ENCODE assay signal across 25 cellular contexts in the genomic region with DNA sequence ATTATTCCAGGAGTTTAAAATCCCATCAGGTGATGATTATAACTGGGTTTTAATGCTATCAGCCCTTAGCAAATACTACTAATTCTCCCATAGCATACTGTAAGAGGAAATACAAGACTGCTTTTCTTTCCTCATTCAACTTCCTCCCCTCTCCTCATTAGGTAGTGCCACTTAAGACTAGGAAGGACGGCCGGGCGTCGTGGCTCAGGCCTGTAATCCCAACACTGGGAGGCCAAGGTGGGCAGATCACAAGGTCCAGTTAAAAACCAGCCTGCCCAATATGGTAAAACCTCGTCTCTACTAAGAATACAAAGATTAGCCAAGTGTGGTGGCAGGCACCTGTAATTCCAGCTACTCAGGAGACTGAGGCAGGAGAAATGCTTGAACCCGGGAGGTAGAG.
"Had no signal": no experiment of that assay in that cellular context is flagged by ENCODE, and none has a peak within 500 bp of the region (broad histone marks: within the 10 kb centered on the region; RNA-seq: fewer than 3 reads in every experiment).

No MANE protein-coding gene starts in this region.

- H3K27ac Mint-ChIP-seq: activated CD8-positive, alpha-beta T cell treated with anti-CD3 and anti-CD28 coated beads, Interleukin-2, amount 10 ng/mL, durations not matched to agents 7 days and 5 days had no signal

- ATAC-seq: activated CD8-positive, alpha-beta T cell treated with anti-CD3 and anti-CD28 coated beads, Interleukin-2, amount 10 ng/mL, durations not matched to agents 7 days and 5 days; Panc1 had no signal

- H3K27me3 ChIP-seq: breast epithelium, SJSA1 had no signal

- H3K27ac ChIP-seq: breast epithelium, SJSA1 had no signal

- H3K4me1 ChIP-seq: breast epithelium, SJSA1 had no signal

- H3K9me3 ChIP-seq: breast epithelium, SJSA1 had no signal

- H3K36me3 ChIP-seq: breast epithelium had no signal

- DNase-seq: activated CD4-positive, alpha-beta T cell treated with anti-CD3 and anti-CD28 coated beads for 48 hours; activated CD4-positive, alpha-beta T cell treated with anti-CD3 and anti-CD28 coated beads, Interleukin-2, amount 50 U/mL, for 4 hours; activated CD4-positive, CD25-positive, alpha-beta regulatory T cell treated with anti-CD3 and anti-CD28 coated beads, Interleukin-2, amount 50 U/mL, for 72 hours; activated CD8-positive, alpha-beta memory T cell treated with anti-CD3 and anti-CD28 coated beads, Interleukin-2, amount 50 U/mL, for 48 hours; activated CD8-positive, alpha-beta T cell treated with anti-CD3 and anti-CD28 coated beads, Interleukin-2, amount 10 ng/mL, durations not matched to agents 7 days and 5 days; activated gamma-delta T cell treated with Interleukin-2 at 50 U/mL for 16 hours; activated naive CD4-positive, alpha-beta T cell treated with anti-CD3 and anti-CD28 coated beads, Interleukin-2, amount 50 U/mL, for 16 hours; activated T-cell treated with anti-CD3 and anti-CD28 coated beads, Interleukin-2, amount 50 U/mL, for 1 hour; aorta; caudate nucleus; IMR-90; Kasumi-1; KBM-7; NCI-H1048; NCI-H146; NCI-H187 treated with DMSO at 0.1 percent for 48 hours; NCI-H2081 treated with DMSO at 0.1 percent for 48 hours; NCI-H446; NCI-H524; NK-92 treated with Interleukin-12 subunit alpha and Interleukin-12 subunit beta, amount 100 ng/mL, for 24 hours; OCI-M1; SHP77 had no signal

- H3K4me3 ChIP-seq: breast epithelium, SJSA1 had no signal

- H3K4me3 Mint-ChIP-seq: activated CD8-positive, alpha-beta T cell treated with anti-CD3 and anti-CD28 coated beads, Interleukin-2, amount 10 ng/mL, durations not matched to agents 7 days and 5 days had no signal
